3 cellular contexts compared by ENCODE assay signal in the genomic region with DNA sequence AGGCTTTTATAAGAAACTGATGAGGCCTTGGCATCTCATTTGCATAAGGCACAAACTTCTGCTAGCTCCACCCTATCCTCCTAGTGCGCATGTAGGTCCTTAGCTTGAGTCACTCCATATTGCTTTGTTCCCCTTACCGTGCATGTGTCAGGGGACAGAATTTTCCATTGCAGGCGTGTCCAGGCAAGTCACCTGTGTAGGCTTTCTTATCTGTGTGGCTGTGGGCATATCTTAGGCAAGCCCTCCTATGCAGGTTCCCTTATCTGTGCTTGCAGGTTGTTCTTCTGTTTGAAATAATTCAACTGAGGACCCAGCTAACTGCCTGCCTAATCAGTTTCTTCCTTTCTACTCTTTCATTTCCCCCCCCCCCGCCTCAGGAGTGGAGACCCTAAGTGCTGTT.
A peak's percentile ranks its signal among the peaks of the same experiment; 100 is the strongest.
TF ChIP-seq lines count a peak whose summit lies in the region.

No MANE protein-coding gene starts in this region.

TF ChIP-seq in A549, 52 proteins besides CTCF, POLR2A, EP300 and RAD21:
- no peak for TF ChIP-seq HMGXB4 (CRISPR knock-in tag; IDR thresholded peaks at IDR 0.05; ENCODE audit: borderline replicate concordance)
- TF ChIP-seq ZFP36 (IDR thresholded peaks at IDR 0.05; ENCODE audit: borderline replicate concordance, partially characterized antibody) = peak; percentile 70

TF ChIP-seq in HEK293, 187 proteins besides CTCF, POLR2A, EP300 and RAD21 (continued from another document):
- TF ChIP-seq PATZ1 (tag by site-specific recombination; IDR thresholded peaks at IDR 0.05) = no peak
- TF ChIP-seq, protein P1, sequence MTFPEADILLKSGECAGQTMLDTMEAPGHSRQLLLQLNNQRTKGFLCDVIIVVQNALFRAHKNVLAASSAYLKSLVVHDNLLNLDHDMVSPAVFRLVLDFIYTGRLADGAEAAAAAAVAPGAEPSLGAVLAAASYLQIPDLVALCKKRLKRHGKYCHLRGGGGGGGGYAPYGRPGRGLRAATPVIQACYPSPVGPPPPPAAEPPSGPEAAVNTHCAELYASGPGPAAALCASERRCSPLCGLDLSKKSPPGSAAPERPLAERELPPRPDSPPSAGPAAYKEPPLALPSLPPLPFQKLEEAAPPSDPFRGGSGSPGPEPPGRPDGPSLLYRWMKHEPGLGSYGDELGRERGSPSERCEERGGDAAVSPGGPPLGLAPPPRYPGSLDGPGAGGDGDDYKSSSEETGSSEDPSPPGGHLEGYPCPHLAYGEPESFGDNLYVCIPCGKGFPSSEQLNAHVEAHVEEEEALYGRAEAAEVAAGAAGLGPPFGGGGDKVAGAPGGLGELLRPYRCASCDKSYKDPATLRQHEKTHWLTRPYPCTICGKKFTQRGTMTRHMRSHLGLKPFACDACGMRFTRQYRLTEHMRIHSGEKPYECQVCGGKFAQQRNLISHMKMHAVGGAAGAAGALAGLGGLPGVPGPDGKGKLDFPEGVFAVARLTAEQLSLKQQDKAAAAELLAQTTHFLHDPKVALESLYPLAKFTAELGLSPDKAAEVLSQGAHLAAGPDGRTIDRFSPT (tag by site-specific recombination; IDR thresholded peaks at IDR 0.05) = no peak
- TF ChIP-seq ZNF157 (tag by site-specific recombination; IDR thresholded peaks at IDR 0.05) = no peak

TF ChIP-seq in K562, 482 proteins besides CTCF, POLR2A, EP300 and RAD21 (continued from another document and continues in another):
- TF ChIP-seq, protein P2, sequence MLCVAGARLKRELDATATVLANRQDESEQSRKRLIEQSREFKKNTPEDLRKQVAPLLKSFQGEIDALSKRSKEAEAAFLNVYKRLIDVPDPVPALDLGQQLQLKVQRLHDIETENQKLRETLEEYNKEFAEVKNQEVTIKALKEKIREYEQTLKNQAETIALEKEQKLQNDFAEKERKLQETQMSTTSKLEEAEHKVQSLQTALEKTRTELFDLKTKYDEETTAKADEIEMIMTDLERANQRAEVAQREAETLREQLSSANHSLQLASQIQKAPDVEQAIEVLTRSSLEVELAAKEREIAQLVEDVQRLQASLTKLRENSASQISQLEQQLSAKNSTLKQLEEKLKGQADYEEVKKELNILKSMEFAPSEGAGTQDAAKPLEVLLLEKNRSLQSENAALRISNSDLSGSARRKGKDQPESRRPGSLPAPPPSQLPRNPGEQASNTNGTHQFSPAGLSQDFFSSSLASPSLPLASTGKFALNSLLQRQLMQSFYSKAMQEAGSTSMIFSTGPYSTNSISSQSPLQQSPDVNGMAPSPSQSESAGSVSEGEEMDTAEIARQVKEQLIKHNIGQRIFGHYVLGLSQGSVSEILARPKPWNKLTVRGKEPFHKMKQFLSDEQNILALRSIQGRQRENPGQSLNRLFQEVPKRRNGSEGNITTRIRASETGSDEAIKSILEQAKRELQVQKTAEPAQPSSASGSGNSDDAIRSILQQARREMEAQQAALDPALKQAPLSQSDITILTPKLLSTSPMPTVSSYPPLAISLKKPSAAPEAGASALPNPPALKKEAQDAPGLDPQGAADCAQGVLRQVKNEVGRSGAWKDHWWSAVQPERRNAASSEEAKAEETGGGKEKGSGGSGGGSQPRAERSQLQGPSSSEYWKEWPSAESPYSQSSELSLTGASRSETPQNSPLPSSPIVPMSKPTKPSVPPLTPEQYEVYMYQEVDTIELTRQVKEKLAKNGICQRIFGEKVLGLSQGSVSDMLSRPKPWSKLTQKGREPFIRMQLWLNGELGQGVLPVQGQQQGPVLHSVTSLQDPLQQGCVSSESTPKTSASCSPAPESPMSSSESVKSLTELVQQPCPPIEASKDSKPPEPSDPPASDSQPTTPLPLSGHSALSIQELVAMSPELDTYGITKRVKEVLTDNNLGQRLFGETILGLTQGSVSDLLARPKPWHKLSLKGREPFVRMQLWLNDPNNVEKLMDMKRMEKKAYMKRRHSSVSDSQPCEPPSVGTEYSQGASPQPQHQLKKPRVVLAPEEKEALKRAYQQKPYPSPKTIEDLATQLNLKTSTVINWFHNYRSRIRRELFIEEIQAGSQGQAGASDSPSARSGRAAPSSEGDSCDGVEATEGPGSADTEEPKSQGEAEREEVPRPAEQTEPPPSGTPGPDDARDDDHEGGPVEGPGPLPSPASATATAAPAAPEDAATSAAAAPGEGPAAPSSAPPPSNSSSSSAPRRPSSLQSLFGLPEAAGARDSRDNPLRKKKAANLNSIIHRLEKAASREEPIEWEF (CRISPR knock-in tag; IDR thresholded peaks at IDR 0.05) = no peak
- peak in 1 of 2 experiments; percentile 66; a peak in 1 of 4 replicates for TF ChIP-seq TEAD1 (CRISPR knock-in tag; IDR thresholded peaks at IDR 0.05)
- no peak for TF ChIP-seq SIN3B (IDR thresholded peaks at IDR 0.05; ENCODE audit: low read depth)
- TF ChIP-seq CCNT2 (IDR thresholded peaks at IDR 0.05; ENCODE audit: borderline replicate concordance, extremely low read depth, insufficient read length, low read depth, low read length) = no peak
- TF ChIP-seq ZNF668 (CRISPR knock-in tag; IDR thresholded peaks at IDR 0.05) = peak; percentile 71; the same call in 1 of the 2 replicates
- no peak for TF ChIP-seq ZNF766 (CRISPR knock-in tag; conservative IDR thresholded peaks at IDR 0.05)
- TF ChIP-seq HSF4 (CRISPR knock-in tag; IDR thresholded peaks at IDR 0.05; ENCODE audit: borderline replicate concordance) = peak; percentile 96
- TF ChIP-seq GABPA (tag; conservative IDR thresholded peaks at IDR 0.05; ENCODE audit: low read depth) = no peak
- 0 out of 2 replicates have a peak, but pooled peaks have one; percentile 38 for TF ChIP-seq SMARCA4 (IDR thresholded peaks at IDR 0.05)
- no peak for TF ChIP-seq PBX2 (CRISPR knock-in tag; IDR thresholded peaks at IDR 0.05; ENCODE audit: low read depth)
- TF ChIP-seq PBX2 (tag; conservative IDR thresholded peaks at IDR 0.05; ENCODE audit: low read depth) = no peak
- no peak for TF ChIP-seq HNRNPLL (IDR thresholded peaks at IDR 0.05; ENCODE audit: low read depth, low read length, poor library complexity, severe bottlenecking)
- TF ChIP-seq SAP30 (IDR thresholded peaks at IDR 0.05; ENCODE audit: borderline replicate concordance, insufficient read depth, low read depth, low read length, poor library complexity, severe bottlenecking) = no peak
- peak; percentile 49; the same call in 1 of the 2 replicates for TF ChIP-seq CTBP1 (IDR thresholded peaks at IDR 0.05; ENCODE audit: borderline replicate concordance)
- TF ChIP-seq ZNF398 (CRISPR knock-in tag; IDR thresholded peaks at IDR 0.05) = no peak
- no peak for TF ChIP-seq MEF2A (IDR thresholded peaks at IDR 0.05; ENCODE audit: control insufficient read depth, low read depth, low read length)
- no peak for TF ChIP-seq ZNF778 (CRISPR knock-in tag; IDR thresholded peaks at IDR 0.05)
- TF ChIP-seq ZFP36 (IDR thresholded peaks at IDR 0.05; ENCODE audit: low read depth, low read length, partially characterized antibody) = peak; percentile 80
- TF ChIP-seq IFI16 (CRISPR knock-in tag; IDR thresholded peaks at IDR 0.05) = peak; percentile 90
- TF ChIP-seq NBN (IDR thresholded peaks at IDR 0.05; ENCODE audit: low read depth) = no peak
- no peak for TF ChIP-seq NR2C1 (IDR thresholded peaks at IDR 0.05)
- 0 out of 2 replicates have a peak, but pooled peaks have one; percentile 30 for TF ChIP-seq NR2C1 (tag; IDR thresholded peaks at IDR 0.05)
- TF ChIP-seq MYNN (IDR thresholded peaks at IDR 0.05) = no peak
- TF ChIP-seq MYNN (CRISPR knock-in tag; IDR thresholded peaks at IDR 0.05) = no peak
- TF ChIP-seq, protein P3, sequence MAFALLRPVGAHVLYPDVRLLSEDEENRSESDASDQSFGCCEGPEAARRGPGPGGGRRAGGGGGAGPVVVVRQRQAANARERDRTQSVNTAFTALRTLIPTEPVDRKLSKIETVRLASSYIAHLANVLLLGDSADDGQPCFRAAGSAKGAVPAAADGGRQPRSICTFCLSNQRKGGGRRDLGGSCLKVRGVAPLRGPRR (CRISPR knock-in tag; IDR thresholded peaks at IDR 0.05) = peak; percentile 97; the same call in 1 of the 2 replicates
- no peak for TF ChIP-seq ZC3H8 (IDR thresholded peaks at IDR 0.05)
- TF ChIP-seq ZNF551 (CRISPR knock-in tag; IDR thresholded peaks at IDR 0.05) = no peak
- no peak for TF ChIP-seq PHF21A (IDR thresholded peaks at IDR 0.05; ENCODE audit: borderline replicate concordance, low read depth)
- TF ChIP-seq, protein P4, sequence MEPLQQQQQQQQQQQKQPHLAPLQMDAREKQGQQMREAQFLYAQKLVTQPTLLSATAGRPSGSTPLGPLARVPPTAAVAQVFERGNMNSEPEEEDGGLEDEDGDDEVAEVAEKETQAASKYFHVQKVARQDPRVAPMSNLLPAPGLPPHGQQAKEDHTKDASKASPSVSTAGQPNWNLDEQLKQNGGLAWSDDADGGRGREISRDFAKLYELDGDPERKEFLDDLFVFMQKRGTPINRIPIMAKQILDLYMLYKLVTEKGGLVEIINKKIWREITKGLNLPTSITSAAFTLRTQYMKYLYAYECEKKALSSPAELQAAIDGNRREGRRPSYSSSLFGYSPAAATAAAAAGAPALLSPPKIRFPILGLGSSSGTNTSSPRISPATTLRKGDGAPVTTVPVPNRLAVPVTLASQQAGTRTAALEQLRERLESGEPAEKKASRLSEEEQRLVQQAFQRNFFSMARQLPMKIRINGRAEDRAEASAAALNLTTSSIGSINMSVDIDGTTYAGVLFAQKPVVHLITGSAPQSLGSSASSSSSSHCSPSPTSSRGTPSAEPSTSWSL (CRISPR knock-in tag; IDR thresholded peaks at IDR 0.05; ENCODE audit: borderline replicate concordance) = no peak
- no peak for TF ChIP-seq NFIX (CRISPR knock-in tag; IDR thresholded peaks at IDR 0.05; ENCODE audit: low read depth)
- TF ChIP-seq SMARCE1 (IDR thresholded peaks at IDR 0.05) = 0 out of 2 replicates have a peak, but pooled peaks have one; percentile 25
- no peak for TF ChIP-seq CBX5 (IDR thresholded peaks at IDR 0.05; ENCODE audit: borderline replicate concordance, low read depth)
- TF ChIP-seq MECOM (CRISPR knock-in tag; IDR thresholded peaks at IDR 0.05) = 0 out of 2 replicates have a peak, but pooled peaks have one; percentile 30
- no peak for TF ChIP-seq PRDM10 (IDR thresholded peaks at IDR 0.05; ENCODE audit: partially characterized antibody)
- TF ChIP-seq TCF3 (CRISPR knock-in tag; IDR thresholded peaks at IDR 0.05) = peak; percentile 78
- TF ChIP-seq ZNF311 (CRISPR knock-in tag; IDR thresholded peaks at IDR 0.05) = no peak
- no peak for TF ChIP-seq SNRNP70 (optimal IDR thresholded peaks at IDR 0.05; ENCODE audit: low read depth, low read length)
- TF ChIP-seq, protein P5, sequence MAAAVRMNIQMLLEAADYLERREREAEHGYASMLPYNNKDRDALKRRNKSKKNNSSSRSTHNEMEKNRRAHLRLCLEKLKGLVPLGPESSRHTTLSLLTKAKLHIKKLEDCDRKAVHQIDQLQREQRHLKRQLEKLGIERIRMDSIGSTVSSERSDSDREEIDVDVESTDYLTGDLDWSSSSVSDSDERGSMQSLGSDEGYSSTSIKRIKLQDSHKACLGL (CRISPR knock-in tag; IDR thresholded peaks at IDR 0.05; ENCODE audit: borderline replicate concordance, poor library complexity, severe bottlenecking) = peak; percentile 61
- no peak for TF ChIP-seq ZKSCAN8 (CRISPR knock-in tag; IDR thresholded peaks at IDR 0.05)
- TF ChIP-seq ETV1 (tag; conservative IDR thresholded peaks at IDR 0.05; ENCODE audit: low read depth) = no peak
- no peak for TF ChIP-seq SMARCB1 (IDR thresholded peaks at IDR 0.05; ENCODE audit: insufficient read length, low read depth)
- no peak for TF ChIP-seq ZNF121 (CRISPR knock-in tag; conservative IDR thresholded peaks at IDR 0.05)
